ENCODE assay signal across 10 cellular contexts in genomic region chr10:22438714-22439113, GRCh38.
DNase-seq lines count a peak whose midpoint lies in the region; ATAC-seq and TF ChIP-seq lines count a peak whose summit lies in the region.
"Had no signal": no experiment of that assay in that cellular context is flagged by ENCODE, and none has a peak within 500 bp of the region (broad histone marks: within the 10 kb centered on the region; RNA-seq: fewer than 3 reads in every experiment).

No MANE protein-coding gene starts in this region.

- no peaks in the 10 kb centered on the region for H3K36me3 Mint-ChIP-seq in natural killer cell

- H3K9me3 ChIP-seq in right cardiac atrium (ENCODE audit: control insufficient read depth, low read length) = no peaks in the 10 kb centered on the region
- no peaks in the 10 kb centered on the region for H3K9me3 ChIP-seq in ascending aorta
- no peaks in the 10 kb centered on the region for H3K9me3 ChIP-seq in uterus
- H3K9me3 ChIP-seq: prostate gland had no signal

- H3K4me3 Mint-ChIP-seq in natural killer cell = peak overlapping the region; percentile 95

- H3K27me3 ChIP-seq in right cardiac atrium (ENCODE audit: control insufficient read depth, insufficient read depth) = no peaks in the 10 kb centered on the region
- no peaks in the 10 kb centered on the region for H3K27me3 ChIP-seq in ascending aorta
- no peaks in the 10 kb centered on the region for H3K27me3 ChIP-seq in uterus

- no peak for TF ChIP-seq POLR2A in uterus (IDR thresholded peaks at IDR 0.05)

- H3K27ac Mint-ChIP-seq in natural killer cell = peak overlapping the region; percentile 97

- intact Hi-C loops in right cardiac atrium (cut with DNase I) = loop anchor here in 2 of 4 donors (10.0 kb wide), 2 partner anchors 84 to 434 kb away; partner anchors contain the start of gene DNAJC1 (in 1 of the 2)
- intact Hi-C loops in cardiac septum (cut with DNase I) = loop anchor here (5.0 to 10.0 kb wide), 3 partner anchors 121 to 914 kb away; partner anchors contain the start of genes COMMD3 and SKIDA1
- intact Hi-C loops in ascending aorta (cut with DNase I) = loop anchor here (2.0 to 10.0 kb wide), 9 partner anchors 114 to 941 kb away; partner anchors contain the start of genes COMMD3, MSRB2 and PIP4K2A
- intact Hi-C loops in natural killer cell (cut with micrococcal nuclease) = loop anchor here (5.0 kb wide), 2 partner anchors 121 to 474 kb away; partner anchors contain the start of gene COMMD3
- intact Hi-C loops in uterus (cut with DNase I; ENCODE audit: low total_unique reads) = loop anchor here (5.0 to 10.0 kb wide), 2 partner anchors 114 to 211 kb away; partner anchors contain the start of gene BMI1

- no peaks in the 10 kb centered on the region for H3K27me3 Mint-ChIP-seq in natural killer cell (ENCODE audit: low read depth in 2 of 2)

- H3K27ac ChIP-seq in right cardiac atrium (ENCODE audit: low read length) = no peak overlapping the region
- peak overlapping the region in 1 of 2 donors; percentile 97 for H3K27ac ChIP-seq in ascending aorta
- H3K27ac ChIP-seq in uterus = peak overlapping the region; percentile 96 to 98

- H3K36me3 ChIP-seq in ascending aorta = no peaks in the 10 kb centered on the region
- H3K36me3 ChIP-seq in uterus = no peaks in the 10 kb centered on the region
- H3K36me3 ChIP-seq: prostate gland had no signal

- ATAC-seq in right cardiac atrium (no peak), natural killer cell (no peak), HG03521 (IDR thresholded peaks at IDR 0.05; ENCODE audit: unreplicated experiment) (no peak)

- 77% methylated on average over 4 of the region's 4 CpGs for WGBS in right cardiac atrium

- peak overlapping the region; percentile 81 for H3K4me3 ChIP-seq in right cardiac atrium (ENCODE audit: low read length)
- H3K4me3 ChIP-seq in ascending aorta = peak overlapping the region; percentile 72 to 78
- peak overlapping the region; percentile 67 to 81 for H3K4me3 ChIP-seq in uterus

- TF ChIP-seq CTCF in ascending aorta (IDR thresholded peaks at IDR 0.05) (no peak), natural killer cell (IDR thresholded peaks at IDR 0.05) (no peak), uterus (IDR thresholded peaks at IDR 0.05) (no peak)

- DNase-seq in right cardiac atrium (no peak), cardiac septum (ENCODE audit: low spot score) (no peak), ascending aorta (ENCODE audit: low spot score in 2 of 2) (no peak), natural killer cell (no peak), uterus (no peak), NCI-H510A treated with DMSO at 0.1 percent for 48 hours (lab: John Stamatoyannopoulos, UW) (no peak), GM03348 (ENCODE audit: low spot score) (no peak)
- DNase-seq: NCI-H82 had no signal

- H3K4me1 ChIP-seq in right cardiac atrium (ENCODE audit: control insufficient read depth, insufficient read depth, low read length) (peaks cover 3% of the 10 kb centered on the region), ascending aorta (peaks cover 0 to 18% of the 10 kb centered on the region in 2 donors), uterus (peaks cover 0 to 9% of the 10 kb centered on the region in 2 donors)
- H3K4me1 ChIP-seq: prostate gland had no signal

- peaks cover 37 to 43% of the 10 kb centered on the region in 2 donors for H3K4me1 Mint-ChIP-seq in natural killer cell

- H3K9me3 Mint-ChIP-seq in natural killer cell = no peaks in the 10 kb centered on the region
